Comparison of ENCODE assay signal across 8 cellular contexts in the genomic region with DNA sequence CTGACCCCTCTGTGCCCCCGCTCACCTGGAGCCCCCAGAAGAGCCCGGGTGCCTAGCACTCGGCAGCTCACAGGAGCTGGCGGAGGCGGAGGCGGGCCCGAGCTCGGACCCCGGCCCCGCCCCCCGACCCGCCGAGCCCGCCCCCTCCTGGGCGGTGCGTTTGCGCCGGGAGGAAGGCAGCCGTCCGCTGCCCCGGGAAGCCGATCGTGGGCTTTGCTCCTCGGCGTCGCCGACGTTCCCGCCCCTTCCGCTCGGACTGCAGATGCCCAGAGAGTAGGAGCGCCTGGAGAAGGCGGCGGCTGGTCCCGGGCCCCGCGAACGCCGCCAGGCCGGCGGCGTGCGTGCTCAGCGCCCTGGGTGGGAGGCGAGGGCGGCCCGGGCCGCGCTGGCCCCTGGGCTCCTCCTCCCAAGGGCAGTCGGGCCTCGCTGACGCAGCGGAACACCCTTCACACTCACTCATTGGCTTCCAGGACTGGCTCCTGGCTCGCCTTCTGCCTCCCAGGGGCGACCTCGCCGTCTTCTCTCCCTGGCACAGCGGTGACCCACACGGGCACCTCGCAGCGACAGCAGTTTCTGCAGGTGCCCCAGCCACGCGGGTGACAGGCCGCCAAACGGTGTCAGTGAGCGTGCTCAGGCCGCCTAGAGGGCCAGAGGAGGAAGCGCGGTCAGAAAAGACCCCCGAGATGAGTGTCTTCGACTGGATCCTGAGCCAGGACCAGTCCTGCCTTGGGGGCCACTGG. TPM values are rescaled to one million over a fixed set of nuclear protein-coding genes. Genes with fewer than 3 reads are reported as not detected.
DNase-seq lines count a peak whose midpoint lies in the region; ATAC-seq and TF ChIP-seq lines count a peak whose summit lies in the region.

A gene (minus strand): TSS at position 74 of the 740 bp plus-strand sequence. CDS start 415 bp downstream, outside the sequence.

- TF ChIP-seq POLR2A in GM18526 (IDR thresholded peaks at IDR 0.05; ENCODE audit: extremely low read depth, insufficient read length): peak; percentile 71

- no peaks in the 10 kb centered on the region for H3K27me3 ChIP-seq in left lung

- ATAC-seq in HG03097 (IDR thresholded peaks at IDR 0.05; ENCODE audit: low FRiP score, unreplicated experiment): peak; percentile 64
- ATAC-seq in left lung: peak; percentile 97

- no peaks in the 10 kb centered on the region for H3K9me3 ChIP-seq in left lung

- H3K36me3 ChIP-seq in left lung: peaks cover 0 to 23% of the 10 kb centered on the region in 2 donors

- H3K4me1 ChIP-seq in left lung: peaks cover 0 to 21% of the 10 kb centered on the region in 2 donors

- peak; percentile 44 for TF ChIP-seq CTCF in AG04449 (IDR thresholded peaks at IDR 0.05; ENCODE audit: insufficient read depth, low read length, missing control alignments)
- TF ChIP-seq CTCF in left lung (IDR thresholded peaks at IDR 0.05): peak in 1 of 2 donors; percentile 34

- DNase-seq in AG04449 (ENCODE audit: low read depth, low spot score) (no peak), NCI-H510A (lab: John Stamatoyannopoulos, UW) (peak; percentile 80), dedifferentiated amniotic fluid mesenchymal stem cell (ENCODE audit: extremely low spot score) (peak; percentile 62), left lung (peak; percentile 90 to 98)
- DNase-seq in activated CD4-positive, alpha-beta T cell treated with anti-CD3 and anti-CD28 coated beads, Interleukin-2, amount 50 U/mL, for 1 hour: peak; percentile 75
- DNase-seq in stimulated activated CD4-positive, alpha-beta T cell treated with anti-CD3 and anti-CD28 coated beads, Interleukin-2, amount 100 ng/mL, for 24 hours: peak; percentile 86 to 90

- CTCF ChIA-PET in AG04449 (lab: Yijun Ruan, JAX): interaction anchor here (1.1 to 1.6 kb wide), 3 partner anchors 10 to 43 kb away, joined by 3 to 4 read pairs (median 4); no protein-coding TSS in a partner anchor

- POLR2A ChIA-PET in AG04449 (lab: Yijun Ruan, JAX): interaction anchor here (0.6 to 1.0 kb wide), 7 partner anchors 9 to 89 kb away, joined by 3 to 6 read pairs (median 3); a partner anchor contains a TSS

- H3K27ac ChIP-seq in left lung: peak within 1 kb of the TSS; percentile 92 to 93

- H3K4me3 ChIP-seq in AG04449 (ENCODE audit: low read depth, low read length): peak within 1 kb of the TSS; percentile 88
- H3K4me3 ChIP-seq in left lung: peak within 1 kb of the TSS; percentile 69 to 96

- intact Hi-C loops in left lung (cut with DNase I): no loop called here

RNA-seq across cellular contexts. Expression of the gene that starts here (rescaled TPM):
- 10 to 100 TPM; 42.0 to 42.7 TPM for total RNA-seq in left lung
